ENCODE assay signal across 14 cellular contexts in the genomic region with DNA sequence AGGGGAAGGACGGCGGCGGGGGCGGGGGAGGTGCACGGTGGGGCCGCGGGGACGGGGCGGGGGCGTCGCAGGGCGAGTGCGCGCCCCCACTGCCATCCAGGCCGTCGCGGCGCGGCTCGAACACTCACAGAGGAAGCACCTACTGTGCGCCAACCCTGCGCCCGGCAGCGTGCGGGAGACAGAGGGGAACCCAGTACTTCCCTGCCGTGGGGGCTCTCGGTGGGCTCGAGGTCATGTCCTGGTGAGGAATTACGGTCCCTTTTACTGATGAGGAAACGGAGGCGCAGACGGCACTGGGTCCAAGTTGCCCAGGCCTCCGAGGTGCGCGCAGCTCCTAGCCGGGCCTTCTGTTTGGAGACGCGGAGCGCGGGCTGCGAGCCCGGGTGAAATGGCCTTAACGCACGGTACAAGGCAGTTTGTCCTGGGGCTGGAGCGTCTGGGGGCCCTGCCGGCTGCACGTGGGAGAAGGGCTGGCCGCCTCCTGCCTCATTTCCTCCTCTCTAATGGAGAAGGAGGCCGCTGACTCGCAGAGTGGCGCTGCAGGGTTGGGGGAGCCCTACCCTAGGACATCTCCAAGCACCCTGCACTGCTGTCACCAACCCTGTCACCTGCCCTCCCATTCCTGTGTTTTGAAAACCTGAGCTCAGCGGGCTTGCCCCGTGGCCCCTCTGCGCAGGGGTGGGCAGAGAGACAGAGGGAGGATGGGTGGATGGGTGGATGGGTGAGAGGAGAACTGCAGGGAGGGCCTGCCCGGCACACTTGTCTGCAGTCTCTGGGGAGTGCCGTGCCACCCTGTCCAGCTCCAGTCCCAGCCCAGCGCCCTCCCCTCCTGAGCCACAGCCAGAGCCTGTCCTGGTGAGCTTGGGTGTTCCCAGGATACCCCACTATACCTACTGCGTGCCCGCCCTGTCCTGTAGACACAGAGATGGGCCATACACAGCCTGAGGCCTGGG.
DNase-seq lines count a peak whose midpoint lies in the region; ATAC-seq, FAIRE-seq and TF ChIP-seq lines count a peak whose summit lies in the region.
"Had no signal": no experiment of that assay in that cellular context is flagged by ENCODE, and none has a peak within 500 bp of the region (broad histone marks: within the 10 kb centered on the region; RNA-seq: fewer than 3 reads in every experiment).

No MANE protein-coding gene starts in this region.

- TF ChIP-seq RAD21 in GM12878 (IDR thresholded peaks at IDR 0.05; ENCODE audit: insufficient read depth, low read depth, low read length) = no peak

- no peaks in the 10 kb centered on the region for H3K4me1 ChIP-seq in cardiac muscle cell (ENCODE audit: low read depth)
- H3K4me1 ChIP-seq in GM12878 (ENCODE audit: control insufficient read depth, insufficient read depth, low read length) = no peaks in the 10 kb centered on the region
- H3K4me1 ChIP-seq in kidney (ENCODE audit: control insufficient read depth in 1 of 2, insufficient read depth in 1 of 2, low read depth in 1 of 2, low read length in 2 of 2) = no peaks in the 10 kb centered on the region
- no peaks in the 10 kb centered on the region for H3K4me1 ChIP-seq in testis

- TF ChIP-seq POLR2A in GM12878 (IDR thresholded peaks at IDR 0.05; ENCODE audit: low read depth, low read length) (no peak), testis (IDR thresholded peaks at IDR 0.05) (no peak)

- FAIRE-seq in GM12878 (lab: Jason Lieb, UNC) (no peak), kidney (lab: Jason Lieb, UNC) (no peak)
- FAIRE-seq: colon had no signal

- BruUV-seq in GM12878 (replicated peaks; lab: Mats Ljungman, UMichigan) = no TSS peak

- intact Hi-C loops in Right ventricle myocardium inferior (cut with DNase I) (loop anchor here (10.0 kb wide), 1 partner anchor 97 kb away; no protein-coding TSS in a partner anchor), GM12878 (cut with micrococcal nuclease; ENCODE audit: unreplicated experiment) (no loop called here), kidney (cut with DNase I) (no loop called here), testis (cut with DNase I; ENCODE audit: low total_unique reads) (no loop called here)

- H2AFZ ChIP-seq in GM12878 (ENCODE audit: control insufficient read depth, low read depth, low read length) = no peak overlapping the region

- DNase-seq in cardiac muscle cell (ENCODE audit: low read depth in 1 of 2, low spot score in 1 of 2) (no peak), Right ventricle myocardium inferior (ENCODE audit: missing footprints) (no peak), GM12878 (ENCODE audit: low read depth, low spot score) (no peak), kidney (peak; percentile 45), testis (no peak), HK-2 (ENCODE audit: unreplicated experiment) (no peak), GF-D8 (lab: John Stamatoyannopoulos, UW) (no peak)
- DNase-seq: activated T-cell treated with anti-CD3 and anti-CD28 coated beads, Interleukin-2, amount 50 U/mL, for 1 hour; GDM1; SHP77 treated with DMSO at 0.1 percent for 48 hours had no signal

- H3K27me3 ChIP-seq in cardiac muscle cell = peaks cover 71% of the 10 kb centered on the region
- peaks cover 0 to 4% of the 10 kb centered on the region in 2 experiments; a peak in 2 of 4 replicates for H3K27me3 ChIP-seq in GM12878 (replicated peaks in 1 of 2; ENCODE audit: control insufficient read depth in 2 of 2, insufficient read depth in 2 of 2, low read length in 1 of 2)
- H3K27me3 ChIP-seq in testis = no peaks in the 10 kb centered on the region

- TF ChIP-seq EP300 in GM12878 (IDR thresholded peaks at IDR 0.05; ENCODE audit: borderline replicate concordance in 1 of 2, control insufficient read depth in 1 of 2, low read depth in 2 of 2, low read length in 2 of 2) = no peak

- no peaks in the 10 kb centered on the region for H3K79me2 ChIP-seq in GM12878 (ENCODE audit: control insufficient read depth, insufficient read depth, low read length)

- WGBS in GM12878 (ENCODE audit: insufficient coverage, insufficient replicate concordance, low lambda C conversion rate, missing lambda C conversion rate) = 14% methylated on average over 47 of the region's 59 CpGs
- WGBS in testis, 2 donors = 10 to 14% methylated on average over 30 to 54 of the region's 59 CpGs

- ATAC-seq in Right ventricle myocardium inferior (no peak), GM12878 (no peak), GM19351 (IDR thresholded peaks at IDR 0.05; ENCODE audit: unreplicated experiment) (no peak)
- ATAC-seq: activated CD4-positive, alpha-beta T cell treated with anti-CD3 and anti-CD28 coated beads for 36 hours had no signal

- H3K4me3 ChIP-seq in cardiac muscle cell = peak overlapping the region; percentile 21
- H3K4me3 ChIP-seq in GM12878 = no peak overlapping the region
- H3K4me3 ChIP-seq in kidney (ENCODE audit: low read length in 2 of 2) = no peak overlapping the region
- H3K4me3 ChIP-seq in testis = peak overlapping the region; percentile 9 to 36
- H3K4me3 ChIP-seq: tibial nerve had no signal

- SMC1A ChIA-PET in GM12878 (lab: Charles Lee; ENCODE audit: uncharacterized antibody, unreplicated experiment) = no interaction called here

- no peak overlapping the region for H3K9ac ChIP-seq in GM12878 (ENCODE audit: control insufficient read depth, insufficient read depth, low read length)
- H3K9ac ChIP-seq in kidney (ENCODE audit: low read length in 2 of 2) = no peak overlapping the region

- H3K36me3 ChIP-seq in cardiac muscle cell (no peaks in the 10 kb centered on the region), GM12878 (ENCODE audit: control insufficient read depth in 2 of 2, insufficient read depth in 2 of 2, low read length in 1 of 2) (no peaks in the 10 kb centered on the region), kidney (ENCODE audit: control insufficient read depth in 1 of 2, insufficient read depth in 2 of 2, low read length in 2 of 2) (no peaks in the 10 kb centered on the region), testis (ENCODE audit: low read depth, missing control alignments) (no peaks in the 10 kb centered on the region)
- H3K36me3 ChIP-seq: tibial nerve had no signal

- RAD21 ChIA-PET in GM12878 (lab: Charles Lee; ENCODE audit: unreplicated experiment) = no interaction called here

- H3K27ac ChIP-seq in cardiac muscle cell (no peak overlapping the region), GM12878 (ENCODE audit: control insufficient read depth, insufficient read depth) (no peak overlapping the region), kidney (ENCODE audit: low read depth in 2 of 2, low read length in 2 of 2) (no peak overlapping the region), testis (no peak overlapping the region)
- H3K27ac ChIP-seq: tibial nerve had no signal

- TF ChIP-seq CTCF in cardiac muscle cell (IDR thresholded peaks at IDR 0.05; ENCODE audit: low read depth, low read length) (no peak), GM12878 (IDR thresholded peaks at IDR 0.05 in 2 of 3, conservative IDR thresholded peaks at IDR 0.05 in 1 of 3; ENCODE audit: control insufficient read depth in 2 of 3, extremely low read depth in 1 of 3, insufficient read depth in 1 of 3, low read depth in 3 of 3, low read length in 3 of 3) (no peak), kidney (IDR thresholded peaks at IDR 0.05; ENCODE audit: borderline replicate concordance, extremely low read depth, insufficient read depth) (no peak), testis (IDR thresholded peaks at IDR 0.05) (no peak)

- CTCF ChIA-PET in GM12878 (lab: Yijun Ruan, JAX) = no interaction called here

- no peaks in the 10 kb centered on the region for H4K20me1 ChIP-seq in GM12878 (ENCODE audit: control insufficient read depth, insufficient read depth)

- in situ Hi-C loops in GM12878 (cut with MboI) = no loop called here

- no peak overlapping the region for H3K4me2 ChIP-seq in GM12878 (ENCODE audit: control insufficient read depth, insufficient read depth)

- H3K9me3 ChIP-seq in cardiac muscle cell (ENCODE audit: low read depth) (no peaks in the 10 kb centered on the region), GM12878 (replicated peaks; ENCODE audit: control insufficient read depth, insufficient read depth, low read length) (no peaks in the 10 kb centered on the region; the same call in 2 of the 3 replicates), kidney (ENCODE audit: control insufficient read depth in 1 of 2, low read length in 2 of 2) (no peaks in the 10 kb centered on the region), testis (no peaks in the 10 kb centered on the region)

- POLR2A ChIA-PET in GM12878 (lab: Charles Lee) = no interaction called here

TF ChIP-seq in GM12878, 131 proteins besides CTCF, POLR2A, EP300 and RAD21:
- TF ChIP-seq HDAC6 (IDR thresholded peaks at IDR 0.05; ENCODE audit: unreplicated experiment) (peak; percentile 82), ATF7 (IDR thresholded peaks at IDR 0.05; ENCODE audit: low read depth) (no peak), GATAD2B (conservative IDR thresholded peaks at IDR 0.05; ENCODE audit: low read depth) (no peak), RCOR1 (conservative IDR thresholded peaks at IDR 0.05; ENCODE audit: low read depth, low read length) (no peak), MTA2 (IDR thresholded peaks at IDR 0.05; ENCODE audit: low read depth) (no peak), SMC3 (IDR thresholded peaks at IDR 0.05; ENCODE audit: borderline replicate concordance, low read length) (no peak)

Comparison
In these comparisons a context has a peak if more than half of its experiments do, and no peak if none do; other contexts are left out.
1. H3K4me3 ChIP-seq: peak in cardiac muscle cell (single experiment) and testis (2 of 2); none in GM12878 (single experiment) and kidney (0 of 2).